In the genomic region with DNA sequence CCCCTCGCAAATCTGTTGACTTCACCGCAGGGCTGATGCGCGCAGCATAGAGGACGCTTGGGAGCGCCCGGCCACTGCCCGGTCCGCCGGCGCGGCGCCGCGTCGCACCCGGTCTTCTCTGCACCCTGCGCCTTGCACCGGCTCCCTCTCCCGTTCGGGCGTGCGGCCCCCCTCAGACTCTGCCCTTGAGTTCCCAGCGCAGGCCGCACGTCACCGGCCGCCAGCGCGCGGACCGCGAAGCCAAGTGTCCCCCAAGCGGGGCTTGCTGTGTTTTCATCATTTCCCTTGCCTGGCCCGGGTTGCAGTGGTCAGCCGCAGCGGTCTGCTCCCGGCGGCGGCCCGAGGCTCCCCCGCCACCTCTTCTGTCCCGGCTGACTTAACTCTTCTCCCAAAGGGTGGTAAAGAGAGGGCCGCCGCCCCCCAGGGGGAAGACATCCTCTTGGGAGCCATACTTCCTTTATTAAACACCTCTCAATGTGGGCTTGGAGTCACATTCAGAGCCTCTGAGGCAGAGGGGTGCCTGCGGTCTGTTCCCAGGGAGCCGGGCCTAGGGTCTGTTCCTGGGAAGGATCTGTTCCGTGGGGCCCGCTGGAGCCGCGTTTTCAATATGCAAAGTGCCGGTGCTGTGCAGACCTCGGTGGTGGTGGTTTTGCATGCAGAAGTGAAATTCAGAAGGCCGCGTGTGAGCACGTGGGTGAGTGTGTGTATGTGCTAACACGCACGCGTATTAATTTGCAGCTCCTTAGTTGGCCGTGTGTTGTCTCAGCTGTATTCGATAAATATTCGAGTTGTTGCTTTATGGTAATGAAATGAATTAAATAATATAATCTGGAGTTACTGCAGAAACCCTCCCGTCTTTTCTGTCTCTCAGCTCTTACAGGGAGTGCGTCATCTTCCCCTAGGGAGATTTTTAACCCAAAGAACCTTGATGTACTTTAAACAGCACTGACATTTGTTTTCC, we compare ENCODE assay signal across 8 cellular contexts. TPM values are rescaled to one million over a fixed set of nuclear protein-coding genes. Genes with fewer than 3 reads are reported as not detected.
DNase-seq lines count a peak whose midpoint lies in the region; ATAC-seq, FAIRE-seq and TF ChIP-seq lines count a peak whose summit lies in the region.

No MANE protein-coding gene starts in this region.

- DNase-seq in HFFc6 (peak; percentile 75), endodermal cell (peak; percentile 83), kidney (peak; percentile 81), smooth muscle cell of the brain vasculature (ENCODE audit: low read depth, low spot score) (peak; percentile 61), OCI-M1 (lab: John Stamatoyannopoulos, UW) (no peak), OCI-M2 (lab: John Stamatoyannopoulos, UW; ENCODE audit: unreplicated experiment) (no peak)

- H3K4me1 Mint-ChIP-seq in HFFc6 (ENCODE audit: low read depth): peaks cover 70% of the 10 kb centered on the region
- peaks cover 47% of the 10 kb centered on the region for H3K4me1 Mint-ChIP-seq in endodermal cell

- H3K4me3 Mint-ChIP-seq in HFFc6 (peak overlapping the region; percentile 77), endodermal cell (peak overlapping the region; percentile 50)

- H3K4me1 ChIP-seq in endodermal cell (ENCODE audit: control insufficient read depth, insufficient read depth, low read length) (peaks cover 7% of the 10 kb centered on the region), kidney (ENCODE audit: control insufficient read depth in 1 of 2, insufficient read depth in 1 of 2, low read depth in 1 of 2, low read length in 2 of 2) (peaks cover 6 to 24% of the 10 kb centered on the region in 2 donors)

- WGBS in endodermal cell (ENCODE audit: insufficient coverage in 1 of 2, insufficient read length in 1 of 2), 2 experiments: 32 to 40% methylated on average over 28 to 64 of the region's 64 CpGs

- H3K27me3 Mint-ChIP-seq in HFFc6 (ENCODE audit: insufficient read depth) (no peaks in the 10 kb centered on the region), endodermal cell (ENCODE audit: insufficient read depth) (no peaks in the 10 kb centered on the region)

- ATAC-seq in GM21423 (IDR thresholded peaks at IDR 0.05; ENCODE audit: unreplicated experiment) (no peak), HG03196 (IDR thresholded peaks at IDR 0.05; ENCODE audit: unreplicated experiment) (no peak)

- H3K27ac Mint-ChIP-seq in HFFc6 (peak overlapping the region; percentile 95), endodermal cell (peak overlapping the region; percentile 82)

- H3K27me3 ChIP-seq in endodermal cell (ENCODE audit: control insufficient read depth, insufficient read depth, low read length, poor library complexity, severe bottlenecking): no peaks in the 10 kb centered on the region

- H3K4me3 ChIP-seq in endodermal cell (ENCODE audit: low read length) (no peak overlapping the region), kidney (ENCODE audit: low read length in 2 of 2) (no peak overlapping the region)

- H3K27ac ChIP-seq in endodermal cell (ENCODE audit: low read depth, low read length): peak overlapping the region; percentile 34
- peak overlapping the region; percentile 43 to 59 for H3K27ac ChIP-seq in kidney (ENCODE audit: low read depth in 2 of 2, low read length in 2 of 2)

- TF ChIP-seq CTCF in HFFc6 (IDR thresholded peaks at IDR 0.05): no peak
- peak; percentile 17 for TF ChIP-seq CTCF in endodermal cell (conservative IDR thresholded peaks at IDR 0.05)
- TF ChIP-seq CTCF in kidney (IDR thresholded peaks at IDR 0.05; ENCODE audit: borderline replicate concordance, extremely low read depth, insufficient read depth): no peak

- H3K36me3 ChIP-seq in endodermal cell (ENCODE audit: control insufficient read depth, insufficient read depth, low read length) (no peaks in the 10 kb centered on the region), kidney (ENCODE audit: control insufficient read depth in 1 of 2, insufficient read depth in 2 of 2, low read length in 2 of 2) (no peaks in the 10 kb centered on the region)

- H3K9me3 ChIP-seq in endodermal cell (ENCODE audit: control insufficient read depth, low read length): no peaks in the 10 kb centered on the region
- H3K9me3 ChIP-seq in kidney (ENCODE audit: control insufficient read depth in 1 of 2, low read length in 2 of 2): no peaks in the 10 kb centered on the region

- H3K36me3 Mint-ChIP-seq in HFFc6 (ENCODE audit: low read depth) (peaks cover 10% of the 10 kb centered on the region), endodermal cell (ENCODE audit: low read depth) (peaks cover 27% of the 10 kb centered on the region)

- H3K9me3 Mint-ChIP-seq in HFFc6 (no peaks in the 10 kb centered on the region), endodermal cell (no peaks in the 10 kb centered on the region)

- intact Hi-C loops in kidney (cut with DNase I): no loop called here

- FAIRE-seq in kidney (lab: Jason Lieb, UNC): no peak

- H3K9ac ChIP-seq in endodermal cell (ENCODE audit: extremely low read depth, low read length, poor library complexity, severe bottlenecking): no peak overlapping the region
- H3K9ac ChIP-seq in kidney (ENCODE audit: low read length in 2 of 2): peak overlapping the region in 1 of 2 donors; percentile 10

RNA-seq across cellular contexts. Expression of gene PBX1, which starts 17.6 kb away (rescaled TPM):
- total RNA-seq in HFFc6 (2021; fragmentation: NEBNext Ultra II Directional; extraction: Animal tissue kit (Norgen Biotek cat#: 25700)): 10 to 100 TPM; 35.4 to 42.3 (median 39.1) TPM
- 10 to 100 TPM; 59.9 to 79.2 TPM for total RNA-seq in endodermal cell
- polyA plus RNA-seq in endodermal cell (2013, experiment 1 of 2): 99.5 TPM
- 96.0 TPM for polyA plus RNA-seq in endodermal cell (2013, experiment 2 of 2)
- 91.5 TPM for total RNA-seq in kidney
- 14.9 TPM for polyA plus RNA-seq in kidney (ENCODE audit: insufficient read depth, low read depth, low replicate concordance)

Comparison
In these comparisons a context has a peak if more than half of its experiments do, and no peak if none do; other contexts are left out.
1. DNase-seq: peak in HFFc6 (single experiment), endodermal cell (single experiment), kidney (single experiment) and smooth muscle cell of the brain vasculature (single experiment); none in OCI-M1 (single experiment) and OCI-M2 (single experiment).